In the genomic region with DNA sequence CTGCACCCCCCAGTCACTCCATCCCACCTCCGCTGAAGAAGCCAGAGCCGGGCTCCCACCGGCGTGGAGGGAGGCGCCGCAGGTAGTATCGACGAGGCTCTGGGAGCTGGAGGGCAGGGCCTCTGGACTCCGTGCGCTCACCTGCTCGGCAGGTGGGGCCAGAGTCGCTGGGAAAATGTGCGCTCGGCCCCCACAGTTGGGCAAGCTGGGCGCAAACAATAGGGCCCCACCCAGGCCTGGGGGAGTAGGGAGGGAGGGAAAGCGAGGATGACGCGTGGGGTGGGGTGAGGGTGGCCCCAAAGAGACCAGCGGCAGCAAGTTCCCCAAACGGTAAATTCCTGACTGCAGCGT, we compare ENCODE assay signal across 8 cellular contexts. TPM values are rescaled to one million over a fixed set of nuclear protein-coding genes. Genes with fewer than 3 reads are reported as not detected.
DNase-seq lines count a peak whose midpoint lies in the region; ATAC-seq and TF ChIP-seq lines count a peak whose summit lies in the region.

No MANE protein-coding gene starts in this region.

- CTCF ChIA-PET in Calu3 (lab: Charles Lee): interaction anchor here (0.5 to 3.7 kb wide), 16 partner anchors 8 to 887 kb away, joined by 3 to 141 read pairs (median 4); a partner anchor contains a TSS

- H3K4me3 Mint-ChIP-seq in Calu3 (ENCODE audit: low read depth, unreplicated experiment): peak overlapping the region; percentile 95

- peak overlapping the region; percentile 90 to 96 for H3K9ac ChIP-seq in duodenal mucosa (ENCODE audit: low read depth in 1 of 2, low read length in 2 of 2)
- peak overlapping the region; percentile 98 for H3K9ac ChIP-seq in mucosa of stomach (ENCODE audit: low read length)

- peaks cover 81% of the 10 kb centered on the region for H3K36me3 Mint-ChIP-seq in Calu3 (ENCODE audit: insufficient read depth, unreplicated experiment)

- H3K4me3 ChIP-seq in duodenal mucosa (ENCODE audit: low read depth in 1 of 2, low read length in 2 of 2): peak overlapping the region; percentile 72 to 75
- peak overlapping the region; percentile 63 for H3K4me3 ChIP-seq in mucosa of stomach (ENCODE audit: low read length)

- H3K27me3 ChIP-seq in duodenal mucosa (ENCODE audit: control insufficient read depth in 1 of 2, insufficient read depth in 2 of 2, low read length in 2 of 2): no peaks in the 10 kb centered on the region
- no peaks in the 10 kb centered on the region for H3K27me3 ChIP-seq in mucosa of stomach (ENCODE audit: control insufficient read depth, insufficient read depth, low read length)

- no peak for TF ChIP-seq CTCF in Calu3 (IDR thresholded peaks at IDR 0.05; ENCODE audit: unreplicated experiment)

- peaks cover 46% of the 10 kb centered on the region for H3K4me1 Mint-ChIP-seq in Calu3 (ENCODE audit: low read depth, unreplicated experiment)

- H3K27ac Mint-ChIP-seq in Calu3 (ENCODE audit: unreplicated experiment): peak overlapping the region; percentile 93

- no peaks in the 10 kb centered on the region for H3K27me3 Mint-ChIP-seq in Calu3 (ENCODE audit: unreplicated experiment)

- H3K4me1 ChIP-seq in duodenal mucosa (ENCODE audit: control insufficient read depth in 1 of 2, insufficient read depth in 2 of 2, low read length in 2 of 2) (peaks cover 31 to 33% of the 10 kb centered on the region in 2 donors), mucosa of stomach (ENCODE audit: control insufficient read depth, insufficient read depth, low read length) (peaks cover 51% of the 10 kb centered on the region)

- H3K9me3 Mint-ChIP-seq in Calu3 (ENCODE audit: low read depth, unreplicated experiment): no peaks in the 10 kb centered on the region

- peak overlapping the region; percentile 99 for H3K27ac ChIP-seq in duodenal mucosa (ENCODE audit: low read depth, low read length)

- H3K36me3 ChIP-seq in duodenal mucosa (ENCODE audit: control insufficient read depth in 1 of 2, insufficient read depth in 2 of 2, low read length in 2 of 2) (peaks cover 0 to 5% of the 10 kb centered on the region in 2 donors), mucosa of stomach (ENCODE audit: control insufficient read depth, insufficient read depth, low read length) (no peaks in the 10 kb centered on the region)

- TF ChIP-seq POLR2A in GM18505 (IDR thresholded peaks at IDR 0.05; ENCODE audit: borderline replicate concordance, extremely low read depth, insufficient read depth, insufficient read length): no peak

- intact Hi-C loops in Calu3 (cut with micrococcal nuclease; ENCODE audit: unreplicated experiment): loop anchor here (1.0 kb wide), 1 partner anchor 15 kb away; no protein-coding TSS in a partner anchor

- BruUV-seq in Calu3 (replicated peaks; lab: Mats Ljungman, UMichigan): no TSS peak

- DNase-seq in Calu3 (peak; percentile 94), NCI-H345 (lab: John Stamatoyannopoulos, UW) (peak; percentile 68), NCI-H1092 (lab: John Stamatoyannopoulos, UW) (no peak), NCI-H2227 (lab: John Stamatoyannopoulos, UW; ENCODE audit: unreplicated experiment) (no peak)

- H3K9me3 ChIP-seq in duodenal mucosa (ENCODE audit: control insufficient read depth in 1 of 2, low read length in 2 of 2): no peaks in the 10 kb centered on the region
- no peaks in the 10 kb centered on the region for H3K9me3 ChIP-seq in mucosa of stomach (ENCODE audit: control insufficient read depth, low read length)

- ATAC-seq in HG03196 (IDR thresholded peaks at IDR 0.05; ENCODE audit: unreplicated experiment): no peak
- ATAC-seq in GM18505 (IDR thresholded peaks at IDR 0.05; ENCODE audit: unreplicated experiment): no peak

RNA-seq across cellular contexts. Expression of a gene that starts 0.7 kb away (rescaled TPM):
- 695 and 705 TPM in 2 replicates for total RNA-seq in Calu3 (2022)

RNA-seq across cellular contexts. Expression of a gene that starts 25.9 kb away (rescaled TPM):
- 19.9 and 22.5 TPM in 2 replicates for total RNA-seq in Calu3 (2022)

RNA-seq across cellular contexts. Expression of a gene that starts 27.0 kb away (rescaled TPM):
- 0.92 and 3.6 TPM in 2 replicates for total RNA-seq in Calu3 (2022)

RNA-seq across cellular contexts. Expression of a gene that starts 50.2 kb away (rescaled TPM):
- 62.0 and 65.2 TPM in 2 replicates for total RNA-seq in Calu3 (2022)

RNA-seq across cellular contexts. Expression of a gene that starts 51.4 kb away (rescaled TPM):
- total RNA-seq in Calu3 (2022): 0.86 and 1.2 TPM in 2 replicates

Comparison
In these comparisons a context has a peak if more than half of its experiments do, and no peak if none do; other contexts are left out.
1. DNase-seq: peak in Calu3 (single experiment) and NCI-H345 (single experiment); none in NCI-H1092 (single experiment) and NCI-H2227 (single experiment).